8 cellular contexts compared by ENCODE assay signal in the genomic region with DNA sequence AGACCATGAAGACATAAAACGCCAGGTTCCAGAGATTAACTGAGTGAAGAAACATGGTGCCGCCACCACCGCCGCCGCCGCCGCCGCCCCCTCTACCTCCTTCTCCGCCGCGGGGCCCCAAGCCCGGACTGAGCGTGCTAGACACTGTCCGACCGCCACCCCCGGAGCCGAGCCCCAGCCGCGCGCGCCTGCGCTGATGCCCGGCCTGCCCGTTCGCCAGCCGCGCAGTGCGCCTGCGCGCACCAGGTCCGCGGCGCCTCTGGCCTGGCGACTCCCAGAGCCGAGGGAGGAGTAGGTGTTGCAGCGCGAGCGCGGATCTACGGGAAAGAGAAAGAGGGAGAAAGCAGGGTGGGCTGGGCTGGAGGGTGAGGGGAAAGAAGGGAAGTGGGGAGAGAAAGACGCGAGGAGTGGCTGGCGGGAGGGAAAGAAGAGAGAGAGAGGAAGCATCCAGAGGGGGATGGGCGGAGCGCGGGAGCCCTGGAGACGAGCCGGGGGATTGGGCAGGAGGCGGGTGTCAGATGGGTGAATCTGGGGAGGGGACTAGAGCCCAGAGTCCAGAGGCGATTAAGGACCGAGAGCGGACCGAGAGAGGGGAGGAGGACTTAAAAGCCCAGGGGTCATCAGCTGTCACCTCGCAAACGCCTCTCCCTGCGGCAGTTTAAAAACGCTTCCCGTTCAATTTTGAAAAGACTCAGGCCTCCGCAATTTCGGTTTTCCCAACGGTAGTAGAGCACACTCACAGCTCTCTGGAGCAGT. TPM values are rescaled to one million over a fixed set of nuclear protein-coding genes. Genes with fewer than 3 reads are reported as not detected.
DNase-seq lines count a peak whose midpoint lies in the region; ATAC-seq and TF ChIP-seq lines count a peak whose summit lies in the region.

PGAP1 (minus strand) TSS at position 146 of the 756 bp plus-strand sequence; CDS start at position 55, 91 bp downstream.

- H3K36me3 ChIP-seq in GM23338 (ENCODE audit: insufficient read depth): no peaks in the 10 kb centered on the region

- H3K27ac ChIP-seq in GM23338 (ENCODE audit: low read depth): peak within 1 kb of the TSS; percentile 95

- H3K4me2 ChIP-seq in GM23338: peak within 1 kb of the TSS; percentile 85

- H3K27ac Mint-ChIP-seq in GM23338: peak within 1 kb of the TSS; percentile 94
- H3K27ac Mint-ChIP-seq in activated T-helper 2 cell treated with anti-CD3 and anti-CD28 coated beads, Interferon-gamma antibody, Interleukin-2, Interleukin-4, amounts not matched to agents 10 μg/mL and 5 μg/mL and 100 μg/mL, durations not matched to agents 14 hours and 24 hours and 36 hours: peak within 1 kb of the TSS; percentile 99
- H3K27ac Mint-ChIP-seq in natural killer cell: peak within 1 kb of the TSS; percentile 67 to 83

- no peak for TF ChIP-seq CTCF in GM23338 (conservative IDR thresholded peaks at IDR 0.05; ENCODE audit: low read depth in 2 of 2)
- TF ChIP-seq CTCF in natural killer cell (IDR thresholded peaks at IDR 0.05): no peak

- intact Hi-C loops in activated T-helper 2 cell treated with anti-CD3 and anti-CD28 coated beads, Interferon-gamma antibody, Interleukin-2, Interleukin-4, amounts not matched to agents 10 μg/mL and 5 μg/mL and 100 μg/mL, durations not matched to agents 14 hours and 24 hours and 36 hours (cut with micrococcal nuclease): loop anchor here (1.0 to 10.0 kb wide), 9 partner anchors 10 to 1392 kb away; partner anchors contain the start of gene SF3B1
- intact Hi-C loops in natural killer cell (cut with micrococcal nuclease): no loop called here

- H3K9me3 Mint-ChIP-seq in GM23338 (no peaks in the 10 kb centered on the region), natural killer cell (no peaks in the 10 kb centered on the region)
- no peaks in the 10 kb centered on the region for H3K9me3 Mint-ChIP-seq in activated T-helper 2 cell treated with anti-CD3 and anti-CD28 coated beads, Interferon-gamma antibody, Interleukin-2, Interleukin-4, amounts not matched to agents 10 μg/mL and 5 μg/mL and 100 μg/mL, durations not matched to agents 14 hours and 24 hours and 36 hours

- H3K9me2 ChIP-seq in GM23338 (ENCODE audit: insufficient read depth): no peaks in the 10 kb centered on the region

- H3F3A ChIP-seq in GM23338 (replicated peaks; ENCODE audit: low read depth): no peaks in the 10 kb centered on the region

- H3K36me3 Mint-ChIP-seq in GM23338 (ENCODE audit: low read depth): no peaks in the 10 kb centered on the region
- H3K36me3 Mint-ChIP-seq in activated T-helper 2 cell treated with anti-CD3 and anti-CD28 coated beads, Interferon-gamma antibody, Interleukin-2, Interleukin-4, amounts not matched to agents 10 μg/mL and 5 μg/mL and 100 μg/mL, durations not matched to agents 14 hours and 24 hours and 36 hours (ENCODE audit: low read depth): peaks cover 14% of the 10 kb centered on the region
- no peaks in the 10 kb centered on the region for H3K36me3 Mint-ChIP-seq in natural killer cell

- H3K4me3 Mint-ChIP-seq in GM23338 (peak within 1 kb of the TSS; percentile 95), natural killer cell (peak within 1 kb of the TSS; percentile 92)
- peak within 1 kb of the TSS; percentile 100 for H3K4me3 Mint-ChIP-seq in activated T-helper 2 cell treated with anti-CD3 and anti-CD28 coated beads, Interferon-gamma antibody, Interleukin-2, Interleukin-4, amounts not matched to agents 10 μg/mL and 5 μg/mL and 100 μg/mL, durations not matched to agents 14 hours and 24 hours and 36 hours (ENCODE audit: low read depth)

- H2AFZ ChIP-seq in GM23338: peak within 1 kb of the TSS; percentile 97

- H3K79me2 ChIP-seq in GM23338 (replicated peaks; ENCODE audit: insufficient read depth): peaks cover 42% of the 10 kb centered on the region

- H3K27me3 Mint-ChIP-seq in GM23338 (ENCODE audit: insufficient read depth, low read depth, poor library complexity) (peaks cover 13% of the 10 kb centered on the region), natural killer cell (ENCODE audit: low read depth in 2 of 2) (peaks cover 0 to 4% of the 10 kb centered on the region in 2 donors)
- no peaks in the 10 kb centered on the region for H3K27me3 Mint-ChIP-seq in activated T-helper 2 cell treated with anti-CD3 and anti-CD28 coated beads, Interferon-gamma antibody, Interleukin-2, Interleukin-4, amounts not matched to agents 10 μg/mL and 5 μg/mL and 100 μg/mL, durations not matched to agents 14 hours and 24 hours and 36 hours (ENCODE audit: low read depth)

- H3K4me1 Mint-ChIP-seq in GM23338: peaks cover 23% of the 10 kb centered on the region
- peaks cover 35% of the 10 kb centered on the region for H3K4me1 Mint-ChIP-seq in activated T-helper 2 cell treated with anti-CD3 and anti-CD28 coated beads, Interferon-gamma antibody, Interleukin-2, Interleukin-4, amounts not matched to agents 10 μg/mL and 5 μg/mL and 100 μg/mL, durations not matched to agents 14 hours and 24 hours and 36 hours (ENCODE audit: low read depth)
- peaks cover 19 to 23% of the 10 kb centered on the region in 2 donors for H3K4me1 Mint-ChIP-seq in natural killer cell

- peak within 1 kb of the TSS; percentile 99 for H3K4me3 ChIP-seq in GM23338

- peaks cover 16% of the 10 kb centered on the region for H3K4me1 ChIP-seq in GM23338 (ENCODE audit: insufficient read depth)

- peaks cover 9% of the 10 kb centered on the region for H3K27me3 ChIP-seq in GM23338 (ENCODE audit: insufficient read depth)

- ATAC-seq in GM23338: peak; percentile 89
- peak; percentile 92 to 96 (median 93) for ATAC-seq in natural killer cell

- H4K20me1 ChIP-seq in GM23338 (replicated peaks; ENCODE audit: insufficient read depth): peaks cover 3% of the 10 kb centered on the region; the same call in 1 of the 2 replicates

- DNase-seq in Daoy (ENCODE audit: low read depth): peak; percentile 97
- DNase-seq in GM23338 (ENCODE audit: low spot score): peak; percentile 95
- peak; percentile 92 to 96 for DNase-seq in Kasumi-1 (lab: John Stamatoyannopoulos, UW)
- peak; percentile 93 for DNase-seq in RKO (ENCODE audit: low spot score)
- DNase-seq in activated T-helper 2 cell treated with anti-CD3 and anti-CD28 coated beads, Interferon-gamma antibody, Interleukin-2, Interleukin-4, amounts not matched to agents 10 μg/mL and 5 μg/mL and 100 μg/mL, durations not matched to agents 14 hours and 24 hours and 36 hours (ENCODE audit: low spot score): peak; percentile 84
- peak; percentile 85 for DNase-seq in fibroblast of peridontal ligament (ENCODE audit: extremely low read depth)
- peak; percentile 79 for DNase-seq in natural killer cell
- peak; percentile 81 for DNase-seq in stimulated activated naive CD4-positive, alpha-beta T cell treated with Interleukin-2 at 50 U/mL for 16 hours (lab: John Stamatoyannopoulos, UW)

TF ChIP-seq in GM23338, 12 proteins besides CTCF, POLR2A, EP300 and RAD21:
- TF ChIP-seq NANOG (IDR thresholded peaks at IDR 0.05; ENCODE audit: borderline replicate concordance) (no peak), POLR2AphosphoS5 (IDR thresholded peaks at IDR 0.05; ENCODE audit: low read depth) (peak; percentile 77)
TF ChIP-seq in GM23338: peak in this region for 1.

RNA-seq across cellular contexts. Expression of gene PGAP1, which starts in this region (rescaled TPM):
- 4.5 TPM in 2 replicates for total RNA-seq in Daoy (2014; rRNA removed; shearing (Covaris generic))
- 26.5 and 28.7 TPM in 2 replicates for total RNA-seq in GM23338 (2014; rRNA removed; shearing (Covaris generic))
- polyA plus RNA-seq in GM23338 (2016; fragmentation: Nextera tagmentation; extraction: Ambion mirVana): 6.2 and 9.8 TPM in 2 replicates
- total RNA-seq in activated T-helper 2 cell treated with anti-CD3 and anti-CD28 coated beads, Interferon-gamma antibody, Interleukin-2, Interleukin-4, amounts not matched to agents 10 μg/mL and 5 μg/mL and 100 μg/mL, durations not matched to agents 14 hours and 24 hours and 36 hours: 31.2 and 31.4 TPM in 2 replicates
- total RNA-seq in natural killer cell: 1 to 10 TPM; 2.5 to 4.9 (median 3.3) TPM

Comparison
In these comparisons a context has a peak if more than half of its experiments do, and no peak if none do; other contexts are left out.
1. Peak in every context shown above with its lines: DNase-seq, ATAC-seq, H3K4me3 ChIP-seq and H3K27ac ChIP-seq.